8 cellular contexts compared by ENCODE assay signal in genomic region chr3:79922633-79923032, GRCh38.
"Had no signal": no experiment of that assay in that cellular context is flagged by ENCODE, and none has a peak within 500 bp of the region (broad histone marks: within the 10 kb centered on the region; RNA-seq: fewer than 3 reads in every experiment).

No MANE protein-coding gene starts in this region.

- H3K4me3 ChIP-seq: GM12878 had no signal

- DNase-seq: GDM1, GF-D8 had no signal

- FAIRE-seq: G401.6, GM12878, GM12891, GM12892, GM18507, GM19239 had no signal
